In the genomic region with DNA sequence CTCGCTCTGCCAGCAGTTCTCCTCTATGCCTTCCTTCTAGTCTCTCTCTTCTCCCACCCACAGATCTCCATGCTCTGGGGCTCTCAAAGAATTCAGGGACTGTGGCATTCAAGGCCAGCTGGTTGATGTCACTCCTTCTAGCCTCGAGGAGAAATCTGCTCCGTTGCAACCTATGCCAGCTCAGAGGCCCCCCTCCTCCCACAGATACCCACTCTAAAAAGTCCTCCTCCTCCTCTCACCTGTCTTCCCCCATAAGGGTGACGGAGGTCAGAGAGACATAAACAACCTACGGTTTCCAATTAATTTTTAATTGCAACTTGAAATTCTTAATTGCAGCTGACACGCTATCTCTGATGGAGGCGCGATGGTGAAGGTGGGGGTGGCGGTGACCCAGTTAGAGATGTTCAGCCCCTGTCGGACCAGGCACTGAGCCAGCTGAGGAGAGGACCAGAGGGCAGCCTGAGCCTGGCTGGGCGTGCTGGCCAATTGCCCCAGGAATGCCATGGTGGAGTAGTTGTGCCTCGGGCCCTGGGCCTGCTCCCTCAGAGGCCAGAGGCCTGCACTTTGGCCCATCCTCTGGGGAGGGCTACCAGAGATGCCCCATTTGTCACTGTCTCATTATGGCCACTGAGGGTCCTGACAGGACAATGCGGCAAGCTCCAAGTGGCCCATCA, we compare ENCODE assay signal across 1 cellular context.
TF ChIP-seq lines count a peak whose summit lies in the region.

No MANE protein-coding gene starts in this region.

TF ChIP-seq in SK-N-SH, 30 proteins besides CTCF, POLR2A, EP300 and RAD21 (continued from another document):
- TF ChIP-seq, protein P1, sequence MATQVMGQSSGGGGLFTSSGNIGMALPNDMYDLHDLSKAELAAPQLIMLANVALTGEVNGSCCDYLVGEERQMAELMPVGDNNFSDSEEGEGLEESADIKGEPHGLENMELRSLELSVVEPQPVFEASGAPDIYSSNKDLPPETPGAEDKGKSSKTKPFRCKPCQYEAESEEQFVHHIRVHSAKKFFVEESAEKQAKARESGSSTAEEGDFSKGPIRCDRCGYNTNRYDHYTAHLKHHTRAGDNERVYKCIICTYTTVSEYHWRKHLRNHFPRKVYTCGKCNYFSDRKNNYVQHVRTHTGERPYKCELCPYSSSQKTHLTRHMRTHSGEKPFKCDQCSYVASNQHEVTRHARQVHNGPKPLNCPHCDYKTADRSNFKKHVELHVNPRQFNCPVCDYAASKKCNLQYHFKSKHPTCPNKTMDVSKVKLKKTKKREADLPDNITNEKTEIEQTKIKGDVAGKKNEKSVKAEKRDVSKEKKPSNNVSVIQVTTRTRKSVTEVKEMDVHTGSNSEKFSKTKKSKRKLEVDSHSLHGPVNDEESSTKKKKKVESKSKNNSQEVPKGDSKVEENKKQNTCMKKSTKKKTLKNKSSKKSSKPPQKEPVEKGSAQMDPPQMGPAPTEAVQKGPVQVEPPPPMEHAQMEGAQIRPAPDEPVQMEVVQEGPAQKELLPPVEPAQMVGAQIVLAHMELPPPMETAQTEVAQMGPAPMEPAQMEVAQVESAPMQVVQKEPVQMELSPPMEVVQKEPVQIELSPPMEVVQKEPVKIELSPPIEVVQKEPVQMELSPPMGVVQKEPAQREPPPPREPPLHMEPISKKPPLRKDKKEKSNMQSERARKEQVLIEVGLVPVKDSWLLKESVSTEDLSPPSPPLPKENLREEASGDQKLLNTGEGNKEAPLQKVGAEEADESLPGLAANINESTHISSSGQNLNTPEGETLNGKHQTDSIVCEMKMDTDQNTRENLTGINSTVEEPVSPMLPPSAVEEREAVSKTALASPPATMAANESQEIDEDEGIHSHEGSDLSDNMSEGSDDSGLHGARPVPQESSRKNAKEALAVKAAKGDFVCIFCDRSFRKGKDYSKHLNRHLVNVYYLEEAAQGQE (IDR thresholded peaks at IDR 0.05; ENCODE audit: low read depth, low read length), result no peak
- TF ChIP-seq MXI1 (IDR thresholded peaks at IDR 0.05; ENCODE audit: low read depth, low read length) (no peak), RXRA (IDR thresholded peaks at IDR 0.05; ENCODE audit: borderline replicate concordance, low read depth) (no peak), FOXJ3 (CRISPR knock-in tag; IDR thresholded peaks at IDR 0.05) (no peak), RFX5 (IDR thresholded peaks at IDR 0.05; ENCODE audit: low read length) (no peak), NRF1 (IDR thresholded peaks at IDR 0.05; ENCODE audit: low read depth, low read length) (no peak), SIN3A (IDR thresholded peaks at IDR 0.05; ENCODE audit: borderline replicate concordance, low read depth, low read length) (no peak), TCF12 (IDR thresholded peaks at IDR 0.05) (no peak), POLR2AphosphoS5 (IDR thresholded peaks at IDR 0.05; ENCODE audit: low read depth, low read length) (no peak), FOSL2 (IDR thresholded peaks at IDR 0.05; ENCODE audit: borderline replicate concordance, low read depth) (no peak), GATA2 (CRISPR knock-in tag; IDR thresholded peaks at IDR 0.05) (no peak), ELF1 (IDR thresholded peaks at IDR 0.05) (no peak), SMC3 (IDR thresholded peaks at IDR 0.05; ENCODE audit: low read depth, low read length) (no peak), GABPA (IDR thresholded peaks at IDR 0.05; ENCODE audit: low read depth) (no peak)
- TF ChIP-seq, protein P2, sequence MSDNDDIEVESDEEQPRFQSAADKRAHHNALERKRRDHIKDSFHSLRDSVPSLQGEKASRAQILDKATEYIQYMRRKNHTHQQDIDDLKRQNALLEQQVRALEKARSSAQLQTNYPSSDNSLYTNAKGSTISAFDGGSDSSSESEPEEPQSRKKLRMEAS (IDR thresholded peaks at IDR 0.05; ENCODE audit: low read depth), result no peak
- TF ChIP-seq, protein P3, sequence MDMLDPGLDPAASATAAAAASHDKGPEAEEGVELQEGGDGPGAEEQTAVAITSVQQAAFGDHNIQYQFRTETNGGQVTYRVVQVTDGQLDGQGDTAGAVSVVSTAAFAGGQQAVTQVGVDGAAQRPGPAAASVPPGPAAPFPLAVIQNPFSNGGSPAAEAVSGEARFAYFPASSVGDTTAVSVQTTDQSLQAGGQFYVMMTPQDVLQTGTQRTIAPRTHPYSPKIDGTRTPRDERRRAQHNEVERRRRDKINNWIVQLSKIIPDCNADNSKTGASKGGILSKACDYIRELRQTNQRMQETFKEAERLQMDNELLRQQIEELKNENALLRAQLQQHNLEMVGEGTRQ (IDR thresholded peaks at IDR 0.05; ENCODE audit: borderline replicate concordance, low read depth, low read length), result no peak
- TF ChIP-seq, protein P4, sequence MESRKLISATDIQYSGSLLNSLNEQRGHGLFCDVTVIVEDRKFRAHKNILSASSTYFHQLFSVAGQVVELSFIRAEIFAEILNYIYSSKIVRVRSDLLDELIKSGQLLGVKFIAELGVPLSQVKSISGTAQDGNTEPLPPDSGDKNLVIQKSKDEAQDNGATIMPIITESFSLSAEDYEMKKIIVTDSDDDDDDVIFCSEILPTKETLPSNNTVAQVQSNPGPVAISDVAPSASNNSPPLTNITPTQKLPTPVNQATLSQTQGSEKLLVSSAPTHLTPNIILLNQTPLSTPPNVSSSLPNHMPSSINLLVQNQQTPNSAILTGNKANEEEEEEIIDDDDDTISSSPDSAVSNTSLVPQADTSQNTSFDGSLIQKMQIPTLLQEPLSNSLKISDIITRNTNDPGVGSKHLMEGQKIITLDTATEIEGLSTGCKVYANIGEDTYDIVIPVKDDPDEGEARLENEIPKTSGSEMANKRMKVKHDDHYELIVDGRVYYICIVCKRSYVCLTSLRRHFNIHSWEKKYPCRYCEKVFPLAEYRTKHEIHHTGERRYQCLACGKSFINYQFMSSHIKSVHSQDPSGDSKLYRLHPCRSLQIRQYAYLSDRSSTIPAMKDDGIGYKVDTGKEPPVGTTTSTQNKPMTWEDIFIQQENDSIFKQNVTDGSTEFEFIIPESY (IDR thresholded peaks at IDR 0.05; ENCODE audit: borderline replicate concordance, low read depth), result no peak
